Comparison of ENCODE assay signal across 10 cellular contexts in genomic region chr19:29943615-29944014, GRCh38. TPM values are rescaled to one million over a fixed set of nuclear protein-coding genes. Genes with fewer than 3 reads are reported as not detected.
DNase-seq lines count a peak whose midpoint lies in the region; ATAC-seq, FAIRE-seq and TF ChIP-seq lines count a peak whose summit lies in the region.
"Had no signal": no experiment of that assay in that cellular context is flagged by ENCODE, and none has a peak within 500 bp of the region (broad histone marks: within the 10 kb centered on the region; RNA-seq: fewer than 3 reads in every experiment).

No MANE protein-coding gene starts in this region.

- H3K27me3 Mint-ChIP-seq in progenitor cell of endocrine pancreas: peaks cover 15% of the 10 kb centered on the region

- no peak for TF ChIP-seq EP300 in H1 (IDR thresholded peaks at IDR 0.05; ENCODE audit: borderline replicate concordance in 1 of 2, low read depth in 2 of 2, low read length in 2 of 2)

- H3K4me1 ChIP-seq in PC-3 (ENCODE audit: insufficient read depth, low read length) (peaks cover 15% of the 10 kb centered on the region), H1 (replicated peaks in 1 of 4; ENCODE audit: control insufficient read depth in 3 of 4, insufficient read depth in 4 of 4, low read length in 3 of 4) (no peaks in the 10 kb centered on the region), pancreas (peaks cover 6 to 28% (median 13%) of the 10 kb centered on the region in 3 donors)

- no peak overlapping the region for H3K27ac ChIP-seq in PC-3 (ENCODE audit: low read length)
- no peak overlapping the region for H3K27ac ChIP-seq in H1 (ENCODE audit: low read depth, low read length)
- no peak overlapping the region for H3K27ac ChIP-seq in pancreas

- POLR2A ChIA-PET in PC-3 (lab: Charles Lee; ENCODE audit: unreplicated experiment) (no interaction called here), H1 (lab: Charles Lee; ENCODE audit: partially characterized antibody) (interaction anchor here (0.6 kb wide), 1 partner anchor 14 kb away, joined by 3 read pairs; no protein-coding TSS in a partner anchor)

- H3K9me3 Mint-ChIP-seq in progenitor cell of endocrine pancreas (ENCODE audit: low read depth): peaks cover 11% of the 10 kb centered on the region

- no peak overlapping the region for H4K5ac ChIP-seq in H1 (ENCODE audit: insufficient read length, low read depth, low read length)

- CTCF ChIA-PET in PC-3 (lab: Charles Lee): no interaction called here
- CTCF ChIA-PET in H1 (lab: Charles Lee; ENCODE audit: partially characterized antibody): no interaction called here

- TF ChIP-seq RAD21 in H1 (IDR thresholded peaks at IDR 0.05 in 1 of 2, conservative IDR thresholded peaks at IDR 0.05 in 1 of 2; ENCODE audit: low read depth in 2 of 2, low read length in 2 of 2): no peak

- H3K79me1 ChIP-seq in H1 (ENCODE audit: low read depth, low read length): peaks cover 3% of the 10 kb centered on the region

- H4K91ac ChIP-seq in H1 (replicated peaks; ENCODE audit: insufficient read length, low read length): no peak overlapping the region

- no peak overlapping the region for H2BK5ac ChIP-seq in H1 (ENCODE audit: low read depth, low read length)

- H2BK12ac ChIP-seq in H1 (ENCODE audit: low read depth, low read length): no peak overlapping the region

- WGBS in H1 (ENCODE audit: extremely low coverage in 1 of 2, insufficient coverage in 1 of 2, insufficient read length in 1 of 2, insufficient replicate concordance in 2 of 2, low coverage in 1 of 2, low lambda C conversion rate in 2 of 2, missing lambda C conversion rate in 1 of 2), 2 experiments: 86% methylated on average over 8 of the region's 8 CpGs; no CpG with 5 or more reads in 1 of the 2 experiments
- 67 to 71% methylated on average over 8 of the region's 8 CpGs for WGBS in pancreas, 2 donors

- no peak for DNase-seq in GM12865 (ENCODE audit: low read depth)
- DNase-seq in PC-3: no peak
- DNase-seq in H1 (ENCODE audit: low read depth in 1 of 2, low spot score in 2 of 2): no peak
- DNase-seq in progenitor cell of endocrine pancreas (ENCODE audit: low spot score, unreplicated experiment): no peak
- no peak for DNase-seq in pancreas
- no peak for DNase-seq in stimulated activated CD4-positive, alpha-beta T cell treated with anti-CD3 and anti-CD28 coated beads, Interleukin-4, amount 100 ng/mL, for 24 hours
- DNase-seq in T1000 (lab: John Stamatoyannopoulos, UW): no peak
- DNase-seq: hippocampal formation, Kasumi-1 had no signal

- no peak overlapping the region for H3K56ac ChIP-seq in H1 (replicated peaks; ENCODE audit: insufficient read length, low read depth, low read length)

- no peak overlapping the region for H3K23ac ChIP-seq in H1 (ENCODE audit: insufficient read length)

- no peak for TF ChIP-seq POLR2A in H1 (IDR thresholded peaks at IDR 0.05; ENCODE audit: control extremely low read depth in 1 of 2, low read depth in 2 of 2, low read length in 2 of 2)

- no peaks in the 10 kb centered on the region for H3F3A ChIP-seq in PC-3 (ENCODE audit: low read length, unreplicated experiment)

- no peaks in the 10 kb centered on the region for H3K9me3 ChIP-seq in PC-3 (ENCODE audit: low read length)
- peaks cover 0 to under 1% of the 10 kb centered on the region in 2 experiments; a peak in 2 of 4 replicates for H3K9me3 ChIP-seq in H1 (ENCODE audit: insufficient read depth in 2 of 2, low read depth in 1 of 2, low read length in 1 of 2)
- H3K9me3 ChIP-seq in pancreas: no peaks in the 10 kb centered on the region

- no peak overlapping the region for H2BK15ac ChIP-seq in H1 (ENCODE audit: low read length)

- no peak overlapping the region for H2BK20ac ChIP-seq in H1 (ENCODE audit: low read length)

- peak overlapping the region; percentile 87 for H3K4me3 ChIP-seq in GM12865 (ENCODE audit: low read depth, low read length)
- H3K4me3 ChIP-seq in PC-3 (ENCODE audit: low read length): peak overlapping the region; percentile 97
- peak overlapping the region in 2 of 4 experiments; percentile 71 to 75; a peak in 4 of 8 replicates for H3K4me3 ChIP-seq in H1 (ENCODE audit: extremely low read depth in 1 of 4, insufficient read depth in 2 of 4, low read depth in 3 of 4, low read length in 4 of 4)
- H3K4me3 ChIP-seq in pancreas: peak overlapping the region in 1 of 4 donors; percentile 77

- no peak for FAIRE-seq in H1 (lab: Jason Lieb, UNC)
- no peak for FAIRE-seq in pancreas (lab: Jason Lieb, UNC)

- BruUV-seq in PC-3 (replicated peaks; lab: Mats Ljungman, UMichigan): no TSS peak

- H3K9ac ChIP-seq in PC-3 (ENCODE audit: low read length) (peak overlapping the region; percentile 95; the same call in 1 of the 2 replicates), H1 (replicated peaks in 1 of 4; ENCODE audit: extremely low read depth in 1 of 4, low read depth in 3 of 4, low read length in 3 of 4) (no peak overlapping the region)

- H3K36me3 Mint-ChIP-seq in progenitor cell of endocrine pancreas (ENCODE audit: insufficient read depth): peaks cover 10% of the 10 kb centered on the region

- no peak overlapping the region for H4K8ac ChIP-seq in H1 (ENCODE audit: extremely low read depth, insufficient read depth, low read length)

- no peak overlapping the region for H3K14ac ChIP-seq in H1 (ENCODE audit: insufficient read length)

- no peaks in the 10 kb centered on the region for H3K27me3 ChIP-seq in PC-3 (ENCODE audit: low read length)
- peaks cover 0 to 12% (median 9%) of the 10 kb centered on the region in 4 experiments; a peak in 3 of 7 replicates for H3K27me3 ChIP-seq in H1 (replicated peaks in 1 of 4; ENCODE audit: control insufficient read depth in 3 of 4, extremely low read depth in 1 of 4, insufficient read depth in 3 of 4, low read length in 3 of 4)
- no peaks in the 10 kb centered on the region for H3K27me3 ChIP-seq in pancreas

- H3K79me2 ChIP-seq in PC-3 (ENCODE audit: low read length): peaks cover 61% of the 10 kb centered on the region
- H3K79me2 ChIP-seq in H1 (ENCODE audit: control insufficient read depth in 1 of 2, insufficient read depth in 2 of 2, low read length in 2 of 2): peaks cover 18 to 60% of the 10 kb centered on the region in 2 experiments

- no peak overlapping the region for H3K4ac ChIP-seq in H1 (replicated peaks; ENCODE audit: insufficient read length, low read depth, low read length)

- TF ChIP-seq CTCF in GM12865 (IDR thresholded peaks at IDR 0.05; ENCODE audit: insufficient read depth, low read depth, low read length, missing control alignments): no peak
- TF ChIP-seq CTCF in PC-3 (conservative IDR thresholded peaks at IDR 0.05; ENCODE audit: low read depth, low read length): no peak
- TF ChIP-seq CTCF in H1 (IDR thresholded peaks at IDR 0.05; ENCODE audit: control extremely low read depth in 1 of 3, insufficient read depth in 1 of 3, low read depth in 1 of 3, low read length in 3 of 3): no peak
- no peak for TF ChIP-seq CTCF in progenitor cell of endocrine pancreas (IDR thresholded peaks at IDR 0.05; ENCODE audit: unreplicated experiment)
- TF ChIP-seq CTCF in pancreas (IDR thresholded peaks at IDR 0.05): no peak

- H3K4me1 Mint-ChIP-seq in progenitor cell of endocrine pancreas (ENCODE audit: low read depth): peaks cover 21% of the 10 kb centered on the region

- H2AK5ac ChIP-seq in H1 (ENCODE audit: low read depth, low read length): no peak overlapping the region

- ATAC-seq in PC-3 (no peak), GM21529 (IDR thresholded peaks at IDR 0.05; ENCODE audit: unreplicated experiment) (no peak), pancreas (no peak)

- H3K36me3 ChIP-seq in PC-3 (ENCODE audit: low read depth, low read length) (no peaks in the 10 kb centered on the region), H1 (ENCODE audit: control insufficient read depth in 2 of 4, insufficient read depth in 4 of 4, low read length in 3 of 4) (no peaks in the 10 kb centered on the region), pancreas (no peaks in the 10 kb centered on the region)

- H3K4me2 ChIP-seq in PC-3 (ENCODE audit: low read length): peak overlapping the region; percentile 82
- peak overlapping the region; percentile 54 to 72; a peak in 3 of 4 replicates for H3K4me2 ChIP-seq in H1 (ENCODE audit: insufficient read depth in 1 of 2, low read depth in 2 of 2, low read length in 2 of 2)

- peaks cover 36% of the 10 kb centered on the region for H4K20me1 ChIP-seq in PC-3 (ENCODE audit: low read length)
- H4K20me1 ChIP-seq in H1 (replicated peaks in 1 of 2; ENCODE audit: control insufficient read depth in 1 of 2, insufficient read depth in 2 of 2, low read length in 2 of 2): peaks cover 0 to 6% of the 10 kb centered on the region in 2 experiments

- H3K18ac ChIP-seq in H1 (ENCODE audit: extremely low read depth, low read length): no peak overlapping the region

- no peak overlapping the region for H2BK120ac ChIP-seq in H1 (replicated peaks; ENCODE audit: low read depth, low read length)

- peaks cover 2% of the 10 kb centered on the region; the same call in 1 of the 2 replicates for H3K23me2 ChIP-seq in H1 (ENCODE audit: low read depth, low read length)

- intact Hi-C loops in PC-3 (cut with micrococcal nuclease) (no loop called here), pancreas (cut with DNase I) (no loop called here)

- peak overlapping the region; percentile 74 for H3K27ac Mint-ChIP-seq in progenitor cell of endocrine pancreas

- peak overlapping the region; percentile 95 for H3K4me3 Mint-ChIP-seq in progenitor cell of endocrine pancreas (ENCODE audit: low read depth)

- H2AFZ ChIP-seq in PC-3 (ENCODE audit: low read length) (no peak overlapping the region), H1 (ENCODE audit: low read length) (no peak overlapping the region)

- no peaks in the 10 kb centered on the region for H3K9me2 ChIP-seq in PC-3 (replicated peaks; ENCODE audit: low read length)

TF ChIP-seq in H1, 55 proteins besides CTCF, POLR2A, EP300 and RAD21 (continues in another document):
- TF ChIP-seq SIRT6 (IDR thresholded peaks at IDR 0.05; ENCODE audit: low read length) (no peak), RBBP5 (IDR thresholded peaks at IDR 0.05; ENCODE audit: borderline replicate concordance, low read depth, low read length) (no peak), EGR1 (IDR thresholded peaks at IDR 0.05; ENCODE audit: borderline replicate concordance, low read depth, low read length) (no peak), FOSL1 (IDR thresholded peaks at IDR 0.05; ENCODE audit: insufficient read depth, low read depth, low read length) (no peak), SRF (IDR thresholded peaks at IDR 0.05; ENCODE audit: low read depth, low read length) (no peak)

RNA-seq across cellular contexts. Expression of gene URI1, which starts 1.6 kb away (rescaled TPM):
- total RNA-seq in PC-3 (2014; rRNA removed) (31.0 and 32.4 TPM in 2 replicates), progenitor cell of endocrine pancreas (56.3 and 58.4 TPM in 2 replicates), pancreas (10 to 100 TPM; 22.6 to 33.4 (median 28.1) TPM)
- 59.3 and 64.3 TPM in 2 replicates for total RNA-seq in H1 (2021; fragmentation: NEBNext Ultra II Directional; extraction: Animal tissue kit (Norgen Biotek cat#: 25700))
- polyA plus RNA-seq in H1 (2011; rRNA removed) (15.4 and 27.7 TPM in 2 replicates), pancreas (10 to 100 TPM in 1 of 2 donors, 1 to 10 TPM in 1; 8.6 to 22.7 TPM)
- 43.2 TPM for polyA plus RNA-seq in H1 (2011; cell fraction: cytosol; rRNA removed)
- 13.8 TPM for polyA plus RNA-seq in H1 (2011; cell fraction: nucleus; rRNA removed)
- 35.6 to 48.9 TPM (median 37.9 TPM) in 4 replicates for polyA plus RNA-seq in H1 (2012, experiment 1 of 2)
- polyA plus RNA-seq in H1 (2012, experiment 2 of 2): 11.4 TPM
- 46.8 TPM for polyA plus RNA-seq in H1 (2013, experiment 1 of 2)
- 45.1 TPM for polyA plus RNA-seq in H1 (2013, experiment 2 of 2)
- polyA minus RNA-seq in H1 (2011; rRNA and poly(A)+ RNA removed): 46.6 and 74.6 TPM in 2 replicates
- polyA minus RNA-seq in H1 (2011; cell fraction: cytosol; rRNA and poly(A)+ RNA removed): 24.0 TPM
- 83.1 TPM for polyA minus RNA-seq in H1 (2011; cell fraction: nucleus; rRNA and poly(A)+ RNA removed)
